7 cellular contexts compared by ENCODE assay signal in the genomic region with DNA sequence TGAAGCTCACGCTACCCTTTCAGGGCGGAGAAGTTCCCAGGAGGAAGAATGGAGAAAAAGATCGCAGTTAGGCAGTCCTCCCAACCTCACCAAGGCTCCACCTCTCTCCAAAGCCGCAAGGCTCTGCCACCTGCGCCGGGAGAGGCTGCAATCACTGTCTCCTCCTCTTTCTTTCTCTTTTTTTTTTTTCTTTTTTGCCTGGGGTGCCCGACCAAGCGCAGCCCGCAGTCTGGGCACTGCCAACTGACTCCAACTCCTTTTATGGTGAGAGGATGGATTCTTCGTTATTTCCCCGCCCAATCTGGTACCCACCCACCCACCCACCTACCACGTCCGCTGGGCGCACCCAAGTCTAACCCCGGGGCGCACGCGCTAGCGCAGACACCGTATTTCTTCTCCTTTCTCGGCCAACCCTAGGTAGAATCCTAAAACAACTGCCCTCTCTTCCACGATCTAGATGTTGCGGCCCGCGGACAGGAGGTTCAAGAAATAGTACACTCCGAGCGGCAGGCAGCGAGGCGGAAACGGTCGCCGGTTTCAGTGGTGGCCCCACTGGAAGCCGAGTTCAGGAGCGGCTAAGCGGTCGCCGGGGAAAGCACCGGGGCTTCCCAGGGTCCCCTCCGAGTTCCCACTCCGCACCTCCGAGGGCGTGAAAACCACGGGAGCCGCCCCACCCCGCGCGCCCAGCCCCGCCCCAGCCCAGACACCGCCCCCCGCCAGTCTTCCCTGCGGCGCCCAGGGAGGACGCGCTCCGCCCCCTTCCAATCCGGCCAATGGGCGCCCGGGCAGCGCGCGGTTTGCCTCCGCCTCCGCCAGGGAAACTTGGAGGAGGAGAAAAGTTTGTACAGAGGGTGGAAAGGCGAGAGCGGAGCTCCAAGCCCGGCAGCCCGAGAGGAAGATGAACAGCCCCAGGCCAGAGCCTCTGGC. TPM values are rescaled to one million over a fixed set of nuclear protein-coding genes. Genes with fewer than 3 reads are reported as not detected.
DNase-seq lines count a peak whose midpoint lies in the region; ATAC-seq, FAIRE-seq and TF ChIP-seq lines count a peak whose summit lies in the region.

A gene (plus strand): TSS at position 845 of the 927 bp plus-strand sequence. CDS start 1,079 bp downstream, outside the sequence.

- no peaks in the 10 kb centered on the region for H3K36me3 ChIP-seq in small intestine (ENCODE audit: control insufficient read depth in 2 of 2, insufficient read depth in 2 of 2, low read length in 2 of 2)

- intact Hi-C loops in MCF 10A (cut with micrococcal nuclease): loop anchor here (2.0 to 5.0 kb wide), 6 partner anchors 77 to 513 kb away; no protein-coding TSS in a partner anchor

- WGBS in small intestine, 3 donors: 0 to 1% (median 1%) methylated on average over 58 to 67 of the region's 67 CpGs

- DNase-seq in NCI-H2171 treated with DMSO at 0.1 percent for 48 hours (lab: John Stamatoyannopoulos, UW) (peak; percentile 95), MCF 10A (ENCODE audit: unreplicated experiment) (peak; percentile 96), iPS-NIHi11 (ENCODE audit: low spot score) (peak; percentile 95), small intestine (peak; percentile 96)

- peaks cover 6% of the 10 kb centered on the region for H3K36me3 Mint-ChIP-seq in MCF 10A (ENCODE audit: insufficient read depth, unreplicated experiment)

- H3K9me3 Mint-ChIP-seq in MCF 10A (ENCODE audit: unreplicated experiment): no peaks in the 10 kb centered on the region

- H3K4me3 ChIP-seq in small intestine (ENCODE audit: low read depth in 1 of 2, low read length in 2 of 2): peak within 1 kb of the TSS; percentile 78 to 89

- ATAC-seq in GM18519 (IDR thresholded peaks at IDR 0.05; ENCODE audit: low FRiP score, unreplicated experiment) (peak; percentile 51), HG02973 (IDR thresholded peaks at IDR 0.05; ENCODE audit: unreplicated experiment) (peak; percentile 64)

- CTCF ChIA-PET in MCF 10A (lab: Yijun Ruan, JAX): interaction anchor here (0.6 to 4.2 kb wide), 8 partner anchors 10 to 965 kb away, joined by 3 to 25 read pairs (median 4); no protein-coding TSS in a partner anchor

- no peaks in the 10 kb centered on the region for H3K27me3 Mint-ChIP-seq in MCF 10A (ENCODE audit: insufficient read depth, unreplicated experiment)

- peaks cover 60% of the 10 kb centered on the region for H3K4me1 Mint-ChIP-seq in MCF 10A (ENCODE audit: insufficient read depth, unreplicated experiment)

- TF ChIP-seq CTCF in VCaP (conservative IDR thresholded peaks at IDR 0.05): no peak
- TF ChIP-seq CTCF in MCF 10A (IDR thresholded peaks at IDR 0.05; ENCODE audit: unreplicated experiment): no peak

- POLR2A ChIA-PET in MCF 10A (lab: Yijun Ruan, JAX): interaction anchor here (0.6 to 2.3 kb wide), 20 partner anchors 59 to 1080 kb away, joined by 3 to 6 read pairs (median 3); a partner anchor contains a TSS

- H3K27ac ChIP-seq in VCaP (peak within 1 kb of the TSS; percentile 89), small intestine (ENCODE audit: low read depth in 1 of 2, low read length in 1 of 2) (peak within 1 kb of the TSS; percentile 96 to 97)

- H3K4me1 ChIP-seq in small intestine (ENCODE audit: control insufficient read depth in 2 of 2, insufficient read depth in 1 of 2, low read depth in 1 of 2, low read length in 1 of 2): peaks cover 4 to 8% of the 10 kb centered on the region in 2 donors

- no TSS peak for BruUV-seq in MCF 10A (replicated peaks; lab: Mats Ljungman, UMichigan)

- peak within 1 kb of the TSS; percentile 97 for H3K27ac Mint-ChIP-seq in MCF 10A (ENCODE audit: low read depth, unreplicated experiment)

- FAIRE-seq in small intestine (lab: Jason Lieb, UNC): no peak

- H3K27me3 ChIP-seq in small intestine (ENCODE audit: control insufficient read depth in 2 of 2, insufficient read depth in 2 of 2, low read length in 2 of 2): no peaks in the 10 kb centered on the region

- no peaks in the 10 kb centered on the region for H3K9me3 ChIP-seq in small intestine (ENCODE audit: control insufficient read depth, low read depth)

- H3K4me3 Mint-ChIP-seq in MCF 10A (ENCODE audit: unreplicated experiment): peak within 1 kb of the TSS; percentile 91

RNA-seq across cellular contexts. Expression of the gene that starts here (rescaled TPM):
- 1.1 and 2.5 TPM in 2 replicates for total RNA-seq in MCF 10A (2022)
- 10 to 100 TPM; 17.2 to 29.7 (median 21.1) TPM for polyA plus RNA-seq in small intestine

Comparison
In these comparisons a context has a peak if more than half of its experiments do, and no peak if none do; other contexts are left out.
1. Peak in every context shown above with its lines: DNase-seq, ATAC-seq, H3K4me3 ChIP-seq and H3K27ac ChIP-seq.